29 cellular contexts compared by ENCODE assay signal in genomic region chr3:170633573-170633972, GRCh38. TPM values are rescaled to one million over a fixed set of nuclear protein-coding genes. Genes with fewer than 3 reads are reported as not detected.
"Had no signal": no experiment of that assay in that cellular context is flagged by ENCODE, and none has a peak within 500 bp of the region (broad histone marks: within the 10 kb centered on the region; RNA-seq: fewer than 3 reads in every experiment).

No MANE protein-coding gene starts in this region.

- H3K4me3 ChIP-seq: hepatocyte, left ventricle myocardium inferior, lung, mucosa of descending colon, pancreas, prostate gland, sigmoid colon, spleen, tibial artery, upper lobe of right lung had no signal

- H3K4me3 Mint-ChIP-seq: naive thymus-derived CD4-positive, alpha-beta T cell; natural killer cell treated with Interleukin-12 subunit alpha and Interleukin-12 subunit beta and Interleukin-15 and Interleukin-18, amount 100 ng/mL, for 72 hours; stimulated activated memory B cell treated with anti-CD40 and anti-IgM and Interleukin-4, amounts not matched to agents 10 μg/mL and 1 μg/mL and 100 μg/mL, for 72 hours; stimulated activated naive CD8-positive, alpha-beta T cell treated with anti-CD3 and anti-CD28 coated beads, Interleukin-15, amount 100 ng/mL, for 72 hours had no signal

- H3K4me2 ChIP-seq: hepatocyte had no signal

- H3K79me2 ChIP-seq: hepatocyte had no signal

- FAIRE-seq: pancreas, small intestine, urothelium cell line had no signal

- H3K4me1 Mint-ChIP-seq: naive thymus-derived CD4-positive, alpha-beta T cell; stimulated activated naive CD8-positive, alpha-beta T cell treated with anti-CD3 and anti-CD28 coated beads, Interleukin-15, amount 100 ng/mL, for 72 hours had no signal

- H3K27me3 ChIP-seq: hepatocyte, pancreas, sigmoid colon, tibial artery, upper lobe of right lung had no signal

- H3K27ac Mint-ChIP-seq: naive thymus-derived CD4-positive, alpha-beta T cell; natural killer cell treated with Interleukin-12 subunit alpha and Interleukin-12 subunit beta and Interleukin-15 and Interleukin-18, amount 100 ng/mL, for 72 hours; stimulated activated naive CD8-positive, alpha-beta T cell treated with anti-CD3 and anti-CD28 coated beads, Interleukin-15, amount 100 ng/mL, for 72 hours had no signal

- H3K9me3 Mint-ChIP-seq: naive thymus-derived CD4-positive, alpha-beta T cell; natural killer cell treated with Interleukin-12 subunit alpha and Interleukin-12 subunit beta and Interleukin-15 and Interleukin-18, amount 100 ng/mL, for 72 hours; stimulated activated memory B cell treated with anti-CD40 and anti-IgM and Interleukin-4, amounts not matched to agents 10 μg/mL and 1 μg/mL and 100 μg/mL, for 72 hours; stimulated activated naive CD8-positive, alpha-beta T cell treated with anti-CD3 and anti-CD28 coated beads, Interleukin-15, amount 100 ng/mL, for 72 hours had no signal

- H3K4me1 ChIP-seq: left ventricle myocardium inferior, prostate gland, sigmoid colon, spleen, tibial artery had no signal

- H3K27ac ChIP-seq: hepatocyte, left ventricle myocardium inferior, pancreas, prostate gland, sigmoid colon, spleen, tibial artery, upper lobe of right lung had no signal

- ATAC-seq: mucosa of descending colon; naive thymus-derived CD4-positive, alpha-beta T cell; right cardiac atrium; upper lobe of right lung had no signal

- DNase-seq: islet precursor cell; left ventricle myocardium inferior; midbrain; mucosa of descending colon; naive thymus-derived CD4-positive, alpha-beta T cell; nucleus accumbens; pancreas; posterior cingulate gyrus; retina; right cardiac atrium; sigmoid colon; small intestine; spleen; stimulated activated CD4-positive, alpha-beta T cell treated with anti-CD3 and anti-CD28 coated beads, Interleukin-4, amount 100 ng/mL, for 24 hours; stimulated activated naive CD4-positive, alpha-beta T cell treated with Interleukin-2 at 50 U/mL for 16 hours; stimulated activated naive CD8-positive, alpha-beta T cell treated with anti-CD3 and anti-CD28 coated beads, Interleukin-15, amount 100 ng/mL, for 72 hours; substantia nigra; tibial artery; trophoblast cell; upper lobe of right lung had no signal

- H3K9me3 ChIP-seq: left ventricle myocardium inferior, mucosa of descending colon, pancreas, prostate gland, sigmoid colon, spleen, tibial artery, upper lobe of right lung had no signal

- H3K36me3 Mint-ChIP-seq: naive thymus-derived CD4-positive, alpha-beta T cell; natural killer cell treated with Interleukin-12 subunit alpha and Interleukin-12 subunit beta and Interleukin-15 and Interleukin-18, amount 100 ng/mL, for 72 hours; stimulated activated memory B cell treated with anti-CD40 and anti-IgM and Interleukin-4, amounts not matched to agents 10 μg/mL and 1 μg/mL and 100 μg/mL, for 72 hours had no signal

- H2AFZ ChIP-seq: hepatocyte had no signal

- H3K36me3 ChIP-seq: left ventricle myocardium inferior, pancreas, prostate gland, sigmoid colon, spleen, tibial artery, upper lobe of right lung had no signal

RNA-seq across cellular contexts. Expression of gene SLC7A14, which starts 47.7 kb away (rescaled TPM):
- total RNA-seq: kidney epithelial cell; left ventricle myocardium inferior; lower leg skin; mesenteric fat pad; naive thymus-derived CD4-positive, alpha-beta T cell; natural killer cell treated with Interleukin-12 subunit alpha and Interleukin-12 subunit beta and Interleukin-15 and Interleukin-18, amount 100 ng/mL, for 72 hours; spleen; upper lobe of right lung had no signal
- polyA plus RNA-seq: hepatocyte; naive thymus-derived CD4-positive, alpha-beta T cell had no signal
